13 cellular contexts compared by ENCODE assay signal in the genomic region with DNA sequence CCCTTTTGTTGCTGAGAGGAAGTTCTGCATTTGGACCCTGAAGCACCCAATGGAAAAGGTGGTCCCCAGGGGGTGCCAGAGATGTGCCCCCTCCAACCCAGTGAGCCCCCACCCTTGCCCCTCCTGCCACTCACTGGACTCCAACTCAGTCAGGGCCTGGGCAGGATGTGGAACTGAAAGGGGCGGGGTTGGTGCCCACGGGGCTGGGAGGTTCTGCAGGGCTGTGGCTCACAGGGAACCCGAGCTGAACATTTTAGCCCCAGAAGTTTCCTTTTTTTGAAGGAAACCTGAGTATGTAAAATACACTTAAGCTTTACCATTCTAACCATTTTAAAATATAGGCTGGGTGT. TPM values are rescaled to one million over a fixed set of nuclear protein-coding genes. Genes with fewer than 3 reads are reported as not detected.
DNase-seq lines count a peak whose midpoint lies in the region; ATAC-seq and TF ChIP-seq lines count a peak whose summit lies in the region.
"Had no signal": no experiment of that assay in that cellular context is flagged by ENCODE, and none has a peak within 500 bp of the region (broad histone marks: within the 10 kb centered on the region; RNA-seq: fewer than 3 reads in every experiment).

No MANE protein-coding gene starts in this region.

- no peak for TF ChIP-seq POLR2A in Peyer's patch (IDR thresholded peaks at IDR 0.05)

- H4K20me1 ChIP-seq in DND-41 (ENCODE audit: insufficient read depth, low read length): no peaks in the 10 kb centered on the region

- H3K27me3 ChIP-seq in DND-41 (ENCODE audit: insufficient read depth, low read length, poor library complexity): no peaks in the 10 kb centered on the region
- no peaks in the 10 kb centered on the region for H3K27me3 ChIP-seq in Peyer's patch

- H3K4me3 ChIP-seq in DND-41 (ENCODE audit: low read depth in 1 of 2, low read length in 2 of 2): no peak overlapping the region
- H3K4me3 ChIP-seq in Peyer's patch: no peak overlapping the region

- H3K36me3 ChIP-seq in DND-41 (ENCODE audit: insufficient read depth, low read length) (peaks cover 27% of the 10 kb centered on the region), Peyer's patch (peaks cover 0 to 24% (median 0%) of the 10 kb centered on the region in 3 donors)

- no peaks in the 10 kb centered on the region for H3K9me3 ChIP-seq in DND-41 (ENCODE audit: insufficient read depth, low read length, severe bottlenecking)
- H3K9me3 ChIP-seq in Peyer's patch: no peaks in the 10 kb centered on the region

- H3K9ac ChIP-seq in DND-41 (ENCODE audit: low read depth, low read length): no peak overlapping the region

- H3K27ac ChIP-seq in DND-41 (ENCODE audit: low read length): no peak overlapping the region
- H3K27ac ChIP-seq in Peyer's patch: peak overlapping the region in 1 of 4 donors; percentile 47
- H3K27ac ChIP-seq: C4-2B had no signal

- TF ChIP-seq CTCF in DND-41 (IDR thresholded peaks at IDR 0.05; ENCODE audit: borderline replicate concordance, extremely low read depth, low read length, poor library complexity, severe bottlenecking) (no peak), Peyer's patch (IDR thresholded peaks at IDR 0.05) (no peak)

- H3K79me2 ChIP-seq in DND-41 (ENCODE audit: insufficient read depth, low read length): no peaks in the 10 kb centered on the region

- peak; percentile 45; the same call in 1 of the 3 replicates for ATAC-seq in DND-41 (ENCODE audit: insufficient read depth, low read depth)
- no peak for ATAC-seq in HG03280 (IDR thresholded peaks at IDR 0.05; ENCODE audit: unreplicated experiment)
- ATAC-seq: left ventricle myocardium superior had no signal

- H3K4me2 ChIP-seq in DND-41 (ENCODE audit: insufficient read depth, low read length): no peak overlapping the region

- H2AFZ ChIP-seq in DND-41 (ENCODE audit: low read depth, low read length): no peak overlapping the region

- DNase-seq in CD1c-positive myeloid dendritic cell (ENCODE audit: extremely low spot score) (peak; percentile 57), DND-41 (peak; percentile 49), Peyer's patch (peak in 2 of 3 donors; percentile 75 to 78), germinal center (ENCODE audit: low spot score) (peak; percentile 60), glomerular visceral epithelial cell (ENCODE audit: extremely low spot score) (no peak), amygdala (lab: John Stamatoyannopoulos, UW) (no peak), HPDE6-E6E7 (ENCODE audit: extremely low spot score) (no peak)
- DNase-seq: activated CD8-positive, alpha-beta memory T cell treated with anti-CD3 and anti-CD28 coated beads, Interleukin-2, amount 50 U/mL, for 48 hours; left ventricle myocardium superior; NCI-H2171 treated with DMSO at 0.1 percent for 48 hours; stimulated activated CD4-positive, alpha-beta T cell treated with anti-CD3 and anti-CD28 coated beads, Interleukin-1b, Interleukin-23, amount 100 ng/mL, for 48 hours had no signal

- peaks cover 7% of the 10 kb centered on the region; the same call in 1 of the 2 replicates for H3K4me1 ChIP-seq in DND-41 (ENCODE audit: insufficient read depth, low read length)
- H3K4me1 ChIP-seq in Peyer's patch: peaks cover 0 to 13% (median 0%) of the 10 kb centered on the region in 4 donors

RNA-seq across cellular contexts. Expression of gene OGFOD3, which starts 15.8 kb away (rescaled TPM):
- 10 to 100 TPM; 12.4 to 30.1 (median 24.0) TPM for total RNA-seq in Peyer's patch

RNA-seq across cellular contexts. Expression of gene HEXD, which starts 16.0 kb away (rescaled TPM):
- 100 to 1,000 TPM in 1 of 4 donors, 10 to 100 TPM in 3; 42.7 to 128 (median 80.5) TPM for total RNA-seq in Peyer's patch

RNA-seq across cellular contexts. Expression of gene CYBC1, which starts 16.4 kb away (rescaled TPM):
- total RNA-seq in Peyer's patch: 100 to 1,000 TPM in 1 of 4 donors, 10 to 100 TPM in 3; 79.2 to 103 (median 88.0) TPM

RNA-seq across cellular contexts. Expression of gene NARF, which starts 24.4 kb away (rescaled TPM):
- total RNA-seq in Peyer's patch: 10 to 100 TPM; 31.9 to 81.7 (median 52.0) TPM

Comparison
In these comparisons a context has a peak if more than half of its experiments do, and no peak if none do; other contexts are left out.
1. DNase-seq: peak in CD1c-positive myeloid dendritic cell (single experiment), DND-41 (single experiment), Peyer's patch (2 of 3) and germinal center (single experiment); none in glomerular visceral epithelial cell (single experiment), amygdala (0 of 56) and HPDE6-E6E7 (single experiment).